Comparison of ENCODE assay signal across 21 cellular contexts in genomic region chr12:26520869-26521268, GRCh38.
DNase-seq lines count a peak whose midpoint lies in the region; ATAC-seq and TF ChIP-seq lines count a peak whose summit lies in the region.
"Had no signal": no experiment of that assay in that cellular context is flagged by ENCODE, and none has a peak within 500 bp of the region (broad histone marks: within the 10 kb centered on the region; RNA-seq: fewer than 3 reads in every experiment).

No MANE protein-coding gene starts in this region.

- TF ChIP-seq CTCF in activated CD8-positive, alpha-beta T cell treated with anti-CD3 and anti-CD28 coated beads for 36 hours (IDR thresholded peaks at IDR 0.05) = no peak
- no peak for TF ChIP-seq CTCF in neutrophil (IDR thresholded peaks at IDR 0.05)

- peaks cover 27% of the 10 kb centered on the region for H3K36me3 Mint-ChIP-seq in activated CD8-positive, alpha-beta T cell treated with anti-CD3 and anti-CD28 coated beads for 36 hours (ENCODE audit: low read depth)
- H3K36me3 Mint-ChIP-seq in activated CD8-positive, alpha-beta T cell treated with anti-CD3 and anti-CD28 coated beads, Interleukin-2, amount 10 ng/mL, durations not matched to agents 7 days and 5 days (ENCODE audit: low read depth) = peaks cover 15% of the 10 kb centered on the region

- H3K27me3 Mint-ChIP-seq in activated CD8-positive, alpha-beta T cell treated with anti-CD3 and anti-CD28 coated beads for 36 hours = no peaks in the 10 kb centered on the region
- H3K27me3 Mint-ChIP-seq in activated CD8-positive, alpha-beta T cell treated with anti-CD3 and anti-CD28 coated beads, Interleukin-2, amount 10 ng/mL, durations not matched to agents 7 days and 5 days (ENCODE audit: low read depth) = no peaks in the 10 kb centered on the region
- H3K27me3 Mint-ChIP-seq: activated naive CD8-positive, alpha-beta T cell; effector memory CD8-positive, alpha-beta T cell had no signal

- no peak for DNase-seq in activated CD8-positive, alpha-beta T cell treated with anti-CD3 and anti-CD28 coated beads for 36 hours
- no peak for DNase-seq in activated CD8-positive, alpha-beta T cell treated with anti-CD3 and anti-CD28 coated beads, Interleukin-2, amount 10 ng/mL, durations not matched to agents 7 days and 5 days
- DNase-seq in activated CD4-positive, alpha-beta T cell treated with anti-CD3 and anti-CD28 coated beads, Interleukin-2, amount 50 U/mL, for 1 hour = no peak
- DNase-seq in cerebellum (ENCODE audit: low spot score) = no peak
- DNase-seq: AML-193; Calu3; effector memory CD8-positive, alpha-beta T cell; GM23248; kidney glomerular epithelial cell; MG63; NCI-H526; occipital lobe; retina; SW 1271; upper lobe of right lung had no signal

- peaks cover 16% of the 10 kb centered on the region for H3K9me3 Mint-ChIP-seq in activated CD8-positive, alpha-beta T cell treated with anti-CD3 and anti-CD28 coated beads for 36 hours
- H3K9me3 Mint-ChIP-seq in activated CD8-positive, alpha-beta T cell treated with anti-CD3 and anti-CD28 coated beads, Interleukin-2, amount 10 ng/mL, durations not matched to agents 7 days and 5 days (ENCODE audit: insufficient read depth) = no peaks in the 10 kb centered on the region

- H3K4me1 Mint-ChIP-seq in activated CD8-positive, alpha-beta T cell treated with anti-CD3 and anti-CD28 coated beads for 36 hours (ENCODE audit: low read depth) = peaks cover 15% of the 10 kb centered on the region
- peaks cover 15% of the 10 kb centered on the region for H3K4me1 Mint-ChIP-seq in activated CD8-positive, alpha-beta T cell treated with anti-CD3 and anti-CD28 coated beads, Interleukin-2, amount 10 ng/mL, durations not matched to agents 7 days and 5 days (ENCODE audit: low read depth)

- peak; percentile 34 for ATAC-seq in activated CD8-positive, alpha-beta T cell treated with anti-CD3 and anti-CD28 coated beads for 36 hours
- no peak for ATAC-seq in activated CD8-positive, alpha-beta T cell treated with anti-CD3 and anti-CD28 coated beads, Interleukin-2, amount 10 ng/mL, durations not matched to agents 7 days and 5 days
- ATAC-seq in GM21576 (IDR thresholded peaks at IDR 0.05; ENCODE audit: unreplicated experiment) = peak; percentile 58
- ATAC-seq in HG03354 (IDR thresholded peaks at IDR 0.05; ENCODE audit: poor library complexity, severe bottlenecking, unreplicated experiment) = peak; percentile 71
- ATAC-seq in HG02678 (IDR thresholded peaks at IDR 0.05; ENCODE audit: unreplicated experiment) = no peak
- ATAC-seq: effector memory CD8-positive, alpha-beta T cell; upper lobe of right lung had no signal

- no peak overlapping the region for H3K27ac Mint-ChIP-seq in activated CD8-positive, alpha-beta T cell treated with anti-CD3 and anti-CD28 coated beads for 36 hours
- H3K27ac Mint-ChIP-seq in activated CD8-positive, alpha-beta T cell treated with anti-CD3 and anti-CD28 coated beads, Interleukin-2, amount 10 ng/mL, durations not matched to agents 7 days and 5 days = no peak overlapping the region
- H3K27ac Mint-ChIP-seq: activated naive CD8-positive, alpha-beta T cell had no signal

- H3K27me3 ChIP-seq in neutrophil = no peaks in the 10 kb centered on the region
- H3K27me3 ChIP-seq: MG63, upper lobe of right lung had no signal

- peaks cover 17 to 28% of the 10 kb centered on the region in 2 experiments for H3K4me1 ChIP-seq in neutrophil (ENCODE audit: control insufficient read depth in 1 of 2, insufficient read depth in 1 of 2, low read depth in 1 of 2, low read length in 1 of 2)

- H3K4me3 ChIP-seq in neutrophil (ENCODE audit: low read depth in 1 of 2, low read length in 1 of 2) = no peak overlapping the region
- H3K4me3 ChIP-seq: GM23248, MG63, upper lobe of right lung had no signal

- CTCF ChIA-PET in activated CD8-positive, alpha-beta T cell treated with anti-CD3 and anti-CD28 coated beads for 36 hours (lab: Charles Lee) = interaction anchor here (1.4 kb wide), 1 partner anchor 9 kb away, joined by 3 read pairs; no protein-coding TSS in a partner anchor
- CTCF ChIA-PET in activated CD8-positive, alpha-beta T cell treated with anti-CD3 and anti-CD28 coated beads, Interleukin-2, amount 10 ng/mL, durations not matched to agents 7 days and 5 days (lab: Charles Lee) = interaction anchor here (1.0 to 1.3 kb wide), 2 partner anchors 14 to 131 kb away, joined by 3 read pairs; no protein-coding TSS in a partner anchor

- no peaks in the 10 kb centered on the region for H3K9me3 ChIP-seq in neutrophil

- POLR2A ChIA-PET in activated CD8-positive, alpha-beta T cell treated with anti-CD3 and anti-CD28 coated beads for 36 hours (lab: Charles Lee) = no interaction called here
- POLR2A ChIA-PET in activated CD8-positive, alpha-beta T cell treated with anti-CD3 and anti-CD28 coated beads, Interleukin-2, amount 10 ng/mL, durations not matched to agents 7 days and 5 days (lab: Charles Lee) = no interaction called here

- H3K27ac ChIP-seq in neutrophil = peak overlapping the region; percentile 55
- H3K27ac ChIP-seq: 22Rv1, GM23248, upper lobe of right lung had no signal

- no peak overlapping the region for H3K4me3 Mint-ChIP-seq in activated CD8-positive, alpha-beta T cell treated with anti-CD3 and anti-CD28 coated beads for 36 hours
- no peak overlapping the region for H3K4me3 Mint-ChIP-seq in activated CD8-positive, alpha-beta T cell treated with anti-CD3 and anti-CD28 coated beads, Interleukin-2, amount 10 ng/mL, durations not matched to agents 7 days and 5 days
- H3K4me3 Mint-ChIP-seq: activated naive CD8-positive, alpha-beta T cell had no signal

- intact Hi-C loops in activated CD8-positive, alpha-beta T cell treated with anti-CD3 and anti-CD28 coated beads for 36 hours (cut with micrococcal nuclease) = loop anchor here (10.0 kb wide), 1 partner anchor 406 kb away; no protein-coding TSS in a partner anchor

- H3K36me3 ChIP-seq in neutrophil = no peaks in the 10 kb centered on the region
- H3K36me3 ChIP-seq: MG63, upper lobe of right lung had no signal

Comparison
In these comparisons a context has a peak if more than half of its experiments do, and no peak if none do; other contexts are left out.
1. ATAC-seq: peak in activated CD8-positive, alpha-beta T cell treated with anti-CD3 and anti-CD28 coated beads for 36 hours (single experiment), GM21576 (single experiment) and HG03354 (single experiment); none in activated CD8-positive, alpha-beta T cell treated with anti-CD3 and anti-CD28 coated beads, Interleukin-2, amount 10 ng/mL, durations not matched to agents 7 days and 5 days (single experiment) and HG02678 (single experiment).